Comparison of ENCODE assay signal across 1 cellular context in the genomic region with DNA sequence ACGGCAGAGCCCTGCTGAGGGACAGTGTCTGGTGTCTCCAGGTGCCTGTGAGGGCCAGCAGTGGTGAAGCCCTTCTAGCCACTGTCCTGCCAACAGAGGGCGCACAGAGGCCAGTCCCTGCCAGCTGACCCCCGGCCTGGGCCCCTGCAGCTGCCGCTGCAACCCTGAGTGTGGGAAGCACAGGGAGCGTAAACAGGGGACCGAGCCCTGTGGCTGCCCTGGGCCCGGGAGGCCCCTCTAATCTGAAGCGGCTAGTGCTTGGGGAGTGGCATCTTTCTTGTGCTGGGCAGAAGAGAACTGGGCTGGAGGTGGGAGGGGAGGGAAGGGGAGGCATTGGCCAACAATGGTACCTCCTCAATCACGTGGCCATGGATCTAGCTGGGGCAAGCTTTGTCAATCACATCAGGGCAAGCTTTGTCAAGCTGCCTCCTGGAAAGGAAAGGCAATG.
A peak's percentile ranks its signal among the peaks of the same experiment; 100 is the strongest.
TF ChIP-seq lines count a peak whose summit lies in the region.

No MANE protein-coding gene starts in this region.

TF ChIP-seq in HepG2, 621 proteins besides CTCF, POLR2A, EP300 and RAD21 (continued from another document and continues in another):
- TF ChIP-seq ZNF792 (CRISPR knock-in tag; IDR thresholded peaks at IDR 0.05) (0 out of 2 replicates have a peak, but pooled peaks have one; percentile 15), ZNF879 (CRISPR knock-in tag; IDR thresholded peaks at IDR 0.05) (no peak), ZNF605 (CRISPR knock-in tag; IDR thresholded peaks at IDR 0.05) (peak; percentile 47; the same call in 1 of the 2 replicates), SRSF1 (optimal IDR thresholded peaks at IDR 0.05; ENCODE audit: low read depth, low read length) (no peak), ZNF12 (CRISPR knock-in tag; IDR thresholded peaks at IDR 0.05) (no peak), RARG (CRISPR knock-in tag; IDR thresholded peaks at IDR 0.05; ENCODE audit: low read depth) (no peak), FOXA1 (IDR thresholded peaks at IDR 0.05) (no peak), FOXA1 (CRISPR knock-in tag; IDR thresholded peaks at IDR 0.05) (0 out of 2 replicates have a peak, but pooled peaks have one; percentile 15), ZBTB1 (CRISPR knock-in tag; IDR thresholded peaks at IDR 0.05; ENCODE audit: borderline replicate concordance) (no peak), SRSF4 (IDR thresholded peaks at IDR 0.05; ENCODE audit: low read depth, low read length, poor library complexity, severe bottlenecking) (no peak), NONO (IDR thresholded peaks at IDR 0.05) (no peak), NONO (CRISPR knock-in tag; conservative IDR thresholded peaks at IDR 0.05) (0 out of 2 replicates have a peak, but pooled peaks have one; percentile 56), DPF2 (CRISPR knock-in tag; IDR thresholded peaks at IDR 0.05; ENCODE audit: borderline replicate concordance, low read depth) (no peak), ZNF75D (CRISPR knock-in tag; IDR thresholded peaks at IDR 0.05; ENCODE audit: borderline replicate concordance) (no peak), ZNF546 (CRISPR knock-in tag; conservative IDR thresholded peaks at IDR 0.05) (no peak), GPN1 (CRISPR knock-in tag; IDR thresholded peaks at IDR 0.05; ENCODE audit: borderline replicate concordance) (no peak), LCORL (IDR thresholded peaks at IDR 0.05) (no peak), LCORL (CRISPR knock-in tag; IDR thresholded peaks at IDR 0.05) (no peak), ZNF430 (CRISPR knock-in tag; IDR thresholded peaks at IDR 0.05) (no peak), ZNF337 (CRISPR knock-in tag; IDR thresholded peaks at IDR 0.05; ENCODE audit: borderline replicate concordance, low read depth) (no peak), RORA (CRISPR knock-in tag; IDR thresholded peaks at IDR 0.05) (no peak)
- TF ChIP-seq, protein P1, sequence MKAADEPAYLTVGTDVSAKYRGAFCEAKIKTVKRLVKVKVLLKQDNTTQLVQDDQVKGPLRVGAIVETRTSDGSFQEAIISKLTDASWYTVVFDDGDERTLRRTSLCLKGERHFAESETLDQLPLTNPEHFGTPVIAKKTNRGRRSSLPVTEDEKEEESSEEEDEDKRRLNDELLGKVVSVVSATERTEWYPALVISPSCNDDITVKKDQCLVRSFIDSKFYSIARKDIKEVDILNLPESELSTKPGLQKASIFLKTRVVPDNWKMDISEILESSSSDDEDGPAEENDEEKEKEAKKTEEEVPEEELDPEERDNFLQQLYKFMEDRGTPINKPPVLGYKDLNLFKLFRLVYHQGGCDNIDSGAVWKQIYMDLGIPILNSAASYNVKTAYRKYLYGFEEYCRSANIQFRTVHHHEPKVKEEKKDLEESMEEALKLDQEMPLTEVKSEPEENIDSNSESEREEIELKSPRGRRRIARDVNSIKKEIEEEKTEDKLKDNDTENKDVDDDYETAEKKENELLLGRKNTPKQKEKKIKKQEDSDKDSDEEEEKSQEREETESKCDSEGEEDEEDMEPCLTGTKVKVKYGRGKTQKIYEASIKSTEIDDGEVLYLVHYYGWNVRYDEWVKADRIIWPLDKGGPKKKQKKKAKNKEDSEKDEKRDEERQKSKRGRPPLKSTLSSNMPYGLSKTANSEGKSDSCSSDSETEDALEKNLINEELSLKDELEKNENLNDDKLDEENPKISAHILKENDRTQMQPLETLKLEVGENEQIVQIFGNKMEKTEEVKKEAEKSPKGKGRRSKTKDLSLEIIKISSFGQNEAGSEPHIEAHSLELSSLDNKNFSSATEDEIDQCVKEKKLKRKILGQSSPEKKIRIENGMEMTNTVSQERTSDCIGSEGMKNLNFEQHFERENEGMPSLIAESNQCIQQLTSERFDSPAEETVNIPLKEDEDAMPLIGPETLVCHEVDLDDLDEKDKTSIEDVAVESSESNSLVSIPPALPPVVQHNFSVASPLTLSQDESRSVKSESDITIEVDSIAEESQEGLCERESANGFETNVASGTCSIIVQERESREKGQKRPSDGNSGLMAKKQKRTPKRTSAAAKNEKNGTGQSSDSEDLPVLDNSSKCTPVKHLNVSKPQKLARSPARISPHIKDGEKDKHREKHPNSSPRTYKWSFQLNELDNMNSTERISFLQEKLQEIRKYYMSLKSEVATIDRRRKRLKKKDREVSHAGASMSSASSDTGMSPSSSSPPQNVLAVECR (CRISPR knock-in tag; IDR thresholded peaks at IDR 0.05; ENCODE audit: borderline replicate concordance) = peak; percentile 64; the same call in 1 of the 2 replicates
- TF ChIP-seq, protein P2, sequence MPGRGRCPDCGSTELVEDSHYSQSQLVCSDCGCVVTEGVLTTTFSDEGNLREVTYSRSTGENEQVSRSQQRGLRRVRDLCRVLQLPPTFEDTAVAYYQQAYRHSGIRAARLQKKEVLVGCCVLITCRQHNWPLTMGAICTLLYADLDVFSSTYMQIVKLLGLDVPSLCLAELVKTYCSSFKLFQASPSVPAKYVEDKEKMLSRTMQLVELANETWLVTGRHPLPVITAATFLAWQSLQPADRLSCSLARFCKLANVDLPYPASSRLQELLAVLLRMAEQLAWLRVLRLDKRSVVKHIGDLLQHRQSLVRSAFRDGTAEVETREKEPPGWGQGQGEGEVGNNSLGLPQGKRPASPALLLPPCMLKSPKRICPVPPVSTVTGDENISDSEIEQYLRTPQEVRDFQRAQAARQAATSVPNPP (CRISPR knock-in tag; IDR thresholded peaks at IDR 0.05) = no peak
- TF ChIP-seq, protein P3, sequence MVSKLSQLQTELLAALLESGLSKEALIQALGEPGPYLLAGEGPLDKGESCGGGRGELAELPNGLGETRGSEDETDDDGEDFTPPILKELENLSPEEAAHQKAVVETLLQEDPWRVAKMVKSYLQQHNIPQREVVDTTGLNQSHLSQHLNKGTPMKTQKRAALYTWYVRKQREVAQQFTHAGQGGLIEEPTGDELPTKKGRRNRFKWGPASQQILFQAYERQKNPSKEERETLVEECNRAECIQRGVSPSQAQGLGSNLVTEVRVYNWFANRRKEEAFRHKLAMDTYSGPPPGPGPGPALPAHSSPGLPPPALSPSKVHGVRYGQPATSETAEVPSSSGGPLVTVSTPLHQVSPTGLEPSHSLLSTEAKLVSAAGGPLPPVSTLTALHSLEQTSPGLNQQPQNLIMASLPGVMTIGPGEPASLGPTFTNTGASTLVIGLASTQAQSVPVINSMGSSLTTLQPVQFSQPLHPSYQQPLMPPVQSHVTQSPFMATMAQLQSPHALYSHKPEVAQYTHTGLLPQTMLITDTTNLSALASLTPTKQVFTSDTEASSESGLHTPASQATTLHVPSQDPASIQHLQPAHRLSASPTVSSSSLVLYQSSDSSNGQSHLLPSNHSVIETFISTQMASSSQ (IDR thresholded peaks at IDR 0.05; ENCODE audit: low read depth) = no peak
- TF ChIP-seq, protein P3 (CRISPR knock-in tag; IDR thresholded peaks at IDR 0.05; ENCODE audit: borderline replicate concordance) = no peak
- TF ChIP-seq, protein P4, sequence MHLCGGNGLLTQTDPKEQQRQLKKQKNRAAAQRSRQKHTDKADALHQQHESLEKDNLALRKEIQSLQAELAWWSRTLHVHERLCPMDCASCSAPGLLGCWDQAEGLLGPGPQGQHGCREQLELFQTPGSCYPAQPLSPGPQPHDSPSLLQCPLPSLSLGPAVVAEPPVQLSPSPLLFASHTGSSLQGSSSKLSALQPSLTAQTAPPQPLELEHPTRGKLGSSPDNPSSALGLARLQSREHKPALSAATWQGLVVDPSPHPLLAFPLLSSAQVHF (CRISPR knock-in tag; IDR thresholded peaks at IDR 0.05) = no peak
- TF ChIP-seq, protein P5, sequence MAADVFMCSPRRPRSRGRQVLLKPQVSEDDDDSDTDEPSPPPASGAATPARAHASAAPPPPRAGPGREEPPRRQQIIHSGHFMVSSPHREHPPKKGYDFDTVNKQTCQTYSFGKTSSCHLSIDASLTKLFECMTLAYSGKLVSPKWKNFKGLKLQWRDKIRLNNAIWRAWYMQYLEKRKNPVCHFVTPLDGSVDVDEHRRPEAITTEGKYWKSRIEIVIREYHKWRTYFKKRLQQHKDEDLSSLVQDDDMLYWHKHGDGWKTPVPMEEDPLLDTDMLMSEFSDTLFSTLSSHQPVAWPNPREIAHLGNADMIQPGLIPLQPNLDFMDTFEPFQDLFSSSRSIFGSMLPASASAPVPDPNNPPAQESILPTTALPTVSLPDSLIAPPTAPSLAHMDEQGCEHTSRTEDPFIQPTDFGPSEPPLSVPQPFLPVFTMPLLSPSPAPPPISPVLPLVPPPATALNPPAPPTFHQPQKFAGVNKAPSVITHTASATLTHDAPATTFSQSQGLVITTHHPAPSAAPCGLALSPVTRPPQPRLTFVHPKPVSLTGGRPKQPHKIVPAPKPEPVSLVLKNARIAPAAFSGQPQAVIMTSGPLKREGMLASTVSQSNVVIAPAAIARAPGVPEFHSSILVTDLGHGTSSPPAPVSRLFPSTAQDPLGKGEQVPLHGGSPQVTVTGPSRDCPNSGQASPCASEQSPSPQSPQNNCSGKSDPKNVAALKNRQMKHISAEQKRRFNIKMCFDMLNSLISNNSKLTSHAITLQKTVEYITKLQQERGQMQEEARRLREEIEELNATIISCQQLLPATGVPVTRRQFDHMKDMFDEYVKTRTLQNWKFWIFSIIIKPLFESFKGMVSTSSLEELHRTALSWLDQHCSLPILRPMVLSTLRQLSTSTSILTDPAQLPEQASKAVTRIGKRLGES (CRISPR knock-in tag; IDR thresholded peaks at IDR 0.05; ENCODE audit: borderline replicate concordance) = no peak
- TF ChIP-seq, protein P6, sequence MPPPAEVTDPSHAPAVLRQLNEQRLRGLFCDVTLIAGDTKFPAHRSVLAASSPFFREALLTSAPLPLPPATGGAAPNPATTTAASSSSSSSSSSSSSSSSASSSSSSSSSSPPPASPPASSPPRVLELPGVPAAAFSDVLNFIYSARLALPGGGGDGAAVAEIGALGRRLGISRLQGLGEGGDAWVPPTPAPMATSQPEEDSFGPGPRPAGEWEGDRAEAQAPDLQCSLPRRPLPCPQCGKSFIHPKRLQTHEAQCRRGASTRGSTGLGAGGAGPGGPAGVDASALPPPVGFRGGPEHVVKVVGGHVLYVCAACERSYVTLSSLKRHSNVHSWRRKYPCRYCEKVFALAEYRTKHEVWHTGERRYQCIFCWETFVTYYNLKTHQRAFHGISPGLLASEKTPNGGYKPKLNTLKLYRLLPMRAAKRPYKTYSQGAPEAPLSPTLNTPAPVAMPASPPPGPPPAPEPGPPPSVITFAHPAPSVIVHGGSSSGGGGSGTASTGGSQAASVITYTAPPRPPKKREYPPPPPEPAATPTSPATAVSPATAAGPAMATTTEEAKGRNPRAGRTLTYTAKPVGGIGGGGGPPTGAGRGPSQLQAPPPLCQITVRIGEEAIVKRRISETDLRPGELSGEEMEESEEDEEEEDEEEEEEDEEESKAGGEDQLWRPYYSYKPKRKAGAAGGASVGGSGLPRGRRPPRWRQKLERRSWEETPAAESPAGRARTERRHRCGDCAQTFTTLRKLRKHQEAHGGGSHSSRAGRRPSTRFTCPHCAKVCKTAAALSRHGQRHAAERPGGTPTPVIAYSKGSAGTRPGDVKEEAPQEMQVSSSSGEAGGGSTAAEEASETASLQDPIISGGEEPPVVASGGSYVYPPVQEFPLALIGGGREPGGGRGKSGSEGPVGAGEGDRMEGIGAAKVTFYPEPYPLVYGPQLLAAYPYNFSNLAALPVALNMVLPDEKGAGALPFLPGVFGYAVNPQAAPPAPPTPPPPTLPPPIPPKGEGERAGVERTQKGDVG (CRISPR knock-in tag; IDR thresholded peaks at IDR 0.05; ENCODE audit: borderline replicate concordance) = 0 out of 2 replicates have a peak, but pooled peaks have one; percentile 58
- TF ChIP-seq, protein P7, sequence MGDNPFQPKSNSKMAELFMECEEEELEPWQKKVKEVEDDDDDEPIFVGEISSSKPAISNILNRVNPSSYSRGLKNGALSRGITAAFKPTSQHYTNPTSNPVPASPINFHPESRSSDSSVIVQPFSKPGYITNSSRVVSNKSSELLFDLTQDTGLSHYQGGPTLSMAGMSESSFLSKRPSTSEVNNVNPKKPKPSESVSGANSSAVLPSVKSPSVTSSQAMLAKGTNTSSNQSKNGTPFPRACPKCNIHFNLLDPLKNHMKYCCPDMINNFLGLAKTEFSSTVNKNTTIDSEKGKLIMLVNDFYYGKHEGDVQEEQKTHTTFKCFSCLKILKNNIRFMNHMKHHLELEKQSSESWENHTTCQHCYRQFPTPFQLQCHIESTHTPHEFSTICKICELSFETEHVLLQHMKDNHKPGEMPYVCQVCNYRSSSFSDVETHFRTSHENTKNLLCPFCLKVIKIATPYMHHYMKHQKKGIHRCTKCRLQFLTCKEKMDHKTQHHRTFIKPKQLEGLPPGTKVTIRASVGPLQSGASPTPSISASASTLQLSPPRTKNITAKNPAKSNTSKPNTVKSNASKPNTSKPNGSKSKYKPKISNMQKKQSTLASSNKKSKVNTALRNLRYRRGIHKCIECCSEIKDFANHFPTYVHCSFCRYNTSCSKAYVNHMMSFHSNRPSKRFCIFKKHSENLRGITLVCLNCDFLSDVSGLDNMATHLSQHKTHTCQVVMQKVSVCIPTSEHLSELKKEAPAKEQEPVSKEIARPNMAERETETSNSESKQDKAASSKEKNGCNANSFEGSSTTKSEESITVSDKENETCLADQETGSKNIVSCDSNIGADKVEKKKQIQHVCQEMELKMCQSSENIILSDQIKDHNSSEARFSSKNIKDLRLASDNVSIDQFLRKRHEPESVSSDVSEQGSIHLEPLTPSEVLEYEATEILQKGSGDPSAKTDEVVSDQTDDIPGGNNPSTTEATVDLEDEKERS (CRISPR knock-in tag; IDR thresholded peaks at IDR 0.05) = no peak
- TF ChIP-seq, protein P8, sequence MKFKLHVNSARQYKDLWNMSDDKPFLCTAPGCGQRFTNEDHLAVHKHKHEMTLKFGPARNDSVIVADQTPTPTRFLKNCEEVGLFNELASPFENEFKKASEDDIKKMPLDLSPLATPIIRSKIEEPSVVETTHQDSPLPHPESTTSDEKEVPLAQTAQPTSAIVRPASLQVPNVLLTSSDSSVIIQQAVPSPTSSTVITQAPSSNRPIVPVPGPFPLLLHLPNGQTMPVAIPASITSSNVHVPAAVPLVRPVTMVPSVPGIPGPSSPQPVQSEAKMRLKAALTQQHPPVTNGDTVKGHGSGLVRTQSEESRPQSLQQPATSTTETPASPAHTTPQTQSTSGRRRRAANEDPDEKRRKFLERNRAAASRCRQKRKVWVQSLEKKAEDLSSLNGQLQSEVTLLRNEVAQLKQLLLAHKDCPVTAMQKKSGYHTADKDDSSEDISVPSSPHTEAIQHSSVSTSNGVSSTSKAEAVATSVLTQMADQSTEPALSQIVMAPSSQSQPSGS (CRISPR knock-in tag; IDR thresholded peaks at IDR 0.05) = no peak
- TF ChIP-seq, protein P9, sequence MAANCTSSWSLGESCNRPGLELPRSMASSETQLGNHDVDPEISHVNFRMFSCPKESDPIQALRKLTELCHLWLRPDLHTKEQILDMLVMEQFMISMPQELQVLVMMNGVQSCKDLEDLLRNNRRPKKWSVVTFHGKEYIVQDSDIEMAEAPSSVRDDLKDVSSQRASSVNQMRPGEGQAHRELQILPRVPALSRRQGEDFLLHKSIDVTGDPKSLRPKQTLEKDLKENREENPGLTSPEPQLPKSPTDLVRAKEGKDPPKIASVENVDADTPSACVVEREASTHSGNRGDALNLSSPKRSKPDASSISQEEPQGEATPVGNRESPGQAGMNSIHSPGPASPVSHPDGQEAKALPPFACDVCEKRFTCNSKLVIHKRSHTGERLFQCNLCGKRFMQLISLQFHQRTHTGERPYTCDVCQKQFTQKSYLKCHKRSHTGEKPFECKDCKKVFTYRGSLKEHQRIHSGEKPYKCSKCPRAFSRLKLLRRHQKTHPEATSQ (CRISPR knock-in tag; IDR thresholded peaks at IDR 0.05; ENCODE audit: borderline replicate concordance) = no peak
